Comparison of ENCODE assay signal across 22 cellular contexts in genomic region chr6:15042938-15043337, GRCh38.
DNase-seq lines count a peak whose midpoint lies in the region; ATAC-seq, FAIRE-seq and TF ChIP-seq lines count a peak whose summit lies in the region.
"Had no signal": no experiment of that assay in that cellular context is flagged by ENCODE, and none has a peak within 500 bp of the region (broad histone marks: within the 10 kb centered on the region; RNA-seq: fewer than 3 reads in every experiment).

No MANE protein-coding gene starts in this region.

- DNase-seq in GM23338 (ENCODE audit: low spot score) = no peak
- no peak for DNase-seq in K562 (ENCODE audit: extremely low read depth in 1 of 4, low spot score in 3 of 4)
- DNase-seq in endodermal cell = no peak
- DNase-seq in small intestine = peak; percentile 20
- no peak for DNase-seq in stimulated activated CD4-positive, alpha-beta T cell treated with anti-CD3 and anti-CD28 coated beads, Interleukin-4, amount 100 ng/mL, for 24 hours
- no peak for DNase-seq in RWPE1 (ENCODE audit: low spot score)
- DNase-seq: AML-193; Caco-2; Calu3; CD4-positive, alpha-beta T cell; CD8-positive, alpha-beta T cell; DMS79 treated with DMSO at 0.1 percent for 48 hours; GF-D8 had no signal

- H3K36me3 Mint-ChIP-seq in GM23338 (ENCODE audit: low read depth) (no peaks in the 10 kb centered on the region), endodermal cell (ENCODE audit: low read depth) (no peaks in the 10 kb centered on the region)
- H3K36me3 Mint-ChIP-seq: CD8-positive, alpha-beta T cell had no signal

- H3K9me3 ChIP-seq in K562 (replicated peaks; ENCODE audit: control insufficient read depth, insufficient read depth, low read depth, low read length) (no peaks in the 10 kb centered on the region), endodermal cell (ENCODE audit: control insufficient read depth, low read length) (no peaks in the 10 kb centered on the region), small intestine (ENCODE audit: control insufficient read depth, low read depth) (no peaks in the 10 kb centered on the region)
- H3K9me3 ChIP-seq: A549; BLaER1 treated with 17β-estradiol and CSF1 and Interleukin-3, amounts not matched to agents 10 nM and 100 nM; Caco-2 had no signal

- in situ Hi-C loops in K562 (cut with MboI) = no loop called here

- WGBS in K562 (ENCODE audit: insufficient coverage, low coverage, missing lambda C conversion rate) = 25% methylated on average over 4 of the region's 4 CpGs
- WGBS in endodermal cell (ENCODE audit: insufficient coverage in 1 of 2, insufficient read length in 1 of 2), 2 experiments = 94 to 96% methylated on average over 2 to 4 of the region's 4 CpGs
- WGBS in small intestine, 3 donors = 39 to 68% (median 48%) methylated on average over 4 of the region's 4 CpGs

- BruUV-seq in K562 (replicated peaks; lab: Mats Ljungman, UMichigan) = no TSS peak

- no peaks in the 10 kb centered on the region for H3K27me3 ChIP-seq in GM23338 (ENCODE audit: insufficient read depth)
- H3K27me3 ChIP-seq in K562 (ENCODE audit: control insufficient read depth in 2 of 2, insufficient read depth in 2 of 2, low read length in 2 of 2) = no peaks in the 10 kb centered on the region
- H3K27me3 ChIP-seq in endodermal cell (ENCODE audit: control insufficient read depth, insufficient read depth, low read length, poor library complexity, severe bottlenecking) = no peaks in the 10 kb centered on the region
- no peaks in the 10 kb centered on the region for H3K27me3 ChIP-seq in small intestine (ENCODE audit: control insufficient read depth in 2 of 2, insufficient read depth in 2 of 2, low read length in 2 of 2)
- H3K27me3 ChIP-seq: BLaER1 treated with 17β-estradiol and CSF1 and Interleukin-3, amounts not matched to agents 10 nM and 100 nM had no signal

- H3K4me3 Mint-ChIP-seq in GM23338 (no peak overlapping the region), endodermal cell (no peak overlapping the region)
- H3K4me3 Mint-ChIP-seq: B cell; CD4-positive, alpha-beta T cell; CD8-positive, alpha-beta T cell had no signal

- H3K27ac Mint-ChIP-seq in GM23338 = no peak overlapping the region
- H3K27ac Mint-ChIP-seq in endodermal cell = peak overlapping the region; percentile 82
- H3K27ac Mint-ChIP-seq: B cell; CD4-positive, alpha-beta T cell; CD8-positive, alpha-beta T cell had no signal

- intact Hi-C loops in K562 (cut with micrococcal nuclease) = no loop called here

- no peak for TF ChIP-seq EP300 in K562 (IDR thresholded peaks at IDR 0.05; ENCODE audit: low read length)

- H3K9me2 ChIP-seq in GM23338 (ENCODE audit: insufficient read depth) = 0 out of 2 replicates have a peak, but pooled peaks cover 3% of the 10 kb centered on the region

- H3K9ac ChIP-seq in K562 (ENCODE audit: insufficient read depth in 1 of 2, low read depth in 2 of 2, low read length in 2 of 2) (no peak overlapping the region), endodermal cell (ENCODE audit: extremely low read depth, low read length, poor library complexity, severe bottlenecking) (no peak overlapping the region)
- H3K9ac ChIP-seq: BLaER1 treated with 17β-estradiol and CSF1 and Interleukin-3, amounts not matched to agents 10 nM and 100 nM had no signal

- H3K79me2 ChIP-seq in GM23338 (replicated peaks; ENCODE audit: insufficient read depth) (0 out of 2 replicates have a peak, but pooled peaks cover 4% of the 10 kb centered on the region), K562 (ENCODE audit: control insufficient read depth, insufficient read depth, low read length) (no peaks in the 10 kb centered on the region)

- no peaks in the 10 kb centered on the region for H3K36me3 ChIP-seq in GM23338 (ENCODE audit: insufficient read depth)
- H3K36me3 ChIP-seq in K562 (ENCODE audit: control insufficient read depth, insufficient read depth, low read length) = no peaks in the 10 kb centered on the region
- no peaks in the 10 kb centered on the region for H3K36me3 ChIP-seq in endodermal cell (ENCODE audit: control insufficient read depth, insufficient read depth, low read length)
- no peaks in the 10 kb centered on the region for H3K36me3 ChIP-seq in small intestine (ENCODE audit: control insufficient read depth in 2 of 2, insufficient read depth in 2 of 2, low read length in 2 of 2)
- H3K36me3 ChIP-seq: BLaER1 treated with 17β-estradiol and CSF1 and Interleukin-3, amounts not matched to agents 10 nM and 100 nM had no signal

- POLR2A ChIA-PET in K562 (lab: Yijun Ruan, JAX) = no interaction called here
- POLR2A ChIA-PET in RWPE1 (lab: Yijun Ruan, JAX; ENCODE audit: low non-redundant PET) = no interaction called here

- ATAC-seq in GM23338 (no peak), K562 (peak; percentile 66), GM18858 (IDR thresholded peaks at IDR 0.05; ENCODE audit: unreplicated experiment) (no peak)
- ATAC-seq: A549; CD8-positive, alpha-beta T cell had no signal

- CTCF ChIA-PET in K562 (lab: Yijun Ruan, JAX; ENCODE audit: low intra/inter-chr PET ratio) (no interaction called here), RWPE1 (lab: Yijun Ruan, JAX) (interaction anchor here (0.6 kb wide), 1 partner anchor 1248 kb away, joined by 5 read pairs; no protein-coding TSS in a partner anchor)

- no peaks in the 10 kb centered on the region for H3F3A ChIP-seq in GM23338 (replicated peaks; ENCODE audit: low read depth)

- FAIRE-seq in K562 (lab: Jason Lieb, UNC) (peak; percentile 35), small intestine (lab: Jason Lieb, UNC) (no peak)
- FAIRE-seq: A549, D721Med, G401.6, GM12891 had no signal

- no peak overlapping the region for H3K4me2 ChIP-seq in GM23338
- H3K4me2 ChIP-seq in K562 (ENCODE audit: insufficient read depth, low read length) = no peak overlapping the region
- H3K4me2 ChIP-seq: A549; BLaER1 treated with 17β-estradiol and CSF1 and Interleukin-3, amounts not matched to agents 10 nM and 100 nM had no signal

- peaks cover 16% of the 10 kb centered on the region for H3K27me3 Mint-ChIP-seq in GM23338 (ENCODE audit: insufficient read depth, low read depth, poor library complexity)
- H3K27me3 Mint-ChIP-seq in endodermal cell (ENCODE audit: insufficient read depth) = no peaks in the 10 kb centered on the region
- H3K27me3 Mint-ChIP-seq: B cell; CD4-positive, alpha-beta T cell had no signal

- H3K4me3 ChIP-seq in GM23338 (no peak overlapping the region), K562 (no peak overlapping the region), endodermal cell (ENCODE audit: low read length) (no peak overlapping the region), small intestine (ENCODE audit: low read depth in 1 of 2, low read length in 2 of 2) (no peak overlapping the region)
- H3K4me3 ChIP-seq: A549; BLaER1 treated with 17β-estradiol and CSF1 and Interleukin-3, amounts not matched to agents 10 nM and 100 nM had no signal

- no peaks in the 10 kb centered on the region for H3K9me3 Mint-ChIP-seq in GM23338
- H3K9me3 Mint-ChIP-seq in endodermal cell = no peaks in the 10 kb centered on the region
- H3K9me3 Mint-ChIP-seq: CD4-positive, alpha-beta T cell; CD8-positive, alpha-beta T cell had no signal

- H3K4me1 Mint-ChIP-seq in GM23338 (peaks cover 29% of the 10 kb centered on the region), endodermal cell (peaks cover 41% of the 10 kb centered on the region)

- TF ChIP-seq CTCF in GM23338 (conservative IDR thresholded peaks at IDR 0.05; ENCODE audit: low read depth in 2 of 2) (no peak), K562 (IDR thresholded peaks at IDR 0.05 in 2 of 3, conservative IDR thresholded peaks at IDR 0.05 in 1 of 3; ENCODE audit: insufficient read depth in 2 of 3, low read depth in 1 of 3, low read length in 3 of 3) (no peak), endodermal cell (conservative IDR thresholded peaks at IDR 0.05) (no peak), RWPE1 (conservative IDR thresholded peaks at IDR 0.05; ENCODE audit: low read depth) (no peak)

- H2AFZ ChIP-seq in GM23338 (peak overlapping the region; percentile 16; the same call in 1 of the 2 replicates), K562 (ENCODE audit: low read depth, low read length) (no peak overlapping the region)

- H3K4me1 ChIP-seq in GM23338 (ENCODE audit: insufficient read depth) (peaks cover 14% of the 10 kb centered on the region), K562 (replicated peaks in 1 of 2; ENCODE audit: control insufficient read depth in 2 of 2, insufficient read depth in 2 of 2, low read length in 2 of 2) (peaks cover 3 to 11% of the 10 kb centered on the region in 2 experiments; a peak in 4 of 5 replicates), endodermal cell (ENCODE audit: control insufficient read depth, insufficient read depth, low read length) (no peaks in the 10 kb centered on the region), small intestine (ENCODE audit: control insufficient read depth in 2 of 2, insufficient read depth in 1 of 2, low read depth in 1 of 2, low read length in 1 of 2) (peaks cover 3 to 9% of the 10 kb centered on the region in 2 donors)
- H3K4me1 ChIP-seq: A549 had no signal

- no peak overlapping the region for H3K27ac ChIP-seq in GM23338 (ENCODE audit: low read depth)
- H3K27ac ChIP-seq in K562 (ENCODE audit: extremely low read depth, low read depth, low read length) = no peak overlapping the region
- H3K27ac ChIP-seq in endodermal cell (ENCODE audit: low read depth, low read length) = no peak overlapping the region
- no peak overlapping the region for H3K27ac ChIP-seq in small intestine (ENCODE audit: low read depth in 1 of 2, low read length in 1 of 2)
- no peak overlapping the region for H3K27ac ChIP-seq in RWPE1
- H3K27ac ChIP-seq: 22Rv1; A549; BLaER1 treated with 17β-estradiol and CSF1 and Interleukin-3, amounts not matched to agents 10 nM and 100 nM; C4-2B had no signal

- H4K20me1 ChIP-seq in GM23338 (replicated peaks; ENCODE audit: insufficient read depth) = no peaks in the 10 kb centered on the region
- no peaks in the 10 kb centered on the region for H4K20me1 ChIP-seq in K562 (replicated peaks; ENCODE audit: control insufficient read depth, insufficient read depth, low read length)
- H4K20me1 ChIP-seq: BLaER1 treated with 17β-estradiol and CSF1 and Interleukin-3, amounts not matched to agents 10 nM and 100 nM had no signal

- no peak for TF ChIP-seq RAD21 in K562 (CRISPR knock-in tag; conservative IDR thresholded peaks at IDR 0.05 in 1 of 2, IDR thresholded peaks at IDR 0.05 in 1 of 2)

- no peaks in the 10 kb centered on the region for H3K9me1 ChIP-seq in K562 (ENCODE audit: control insufficient read depth, insufficient read depth, low read length)

- TF ChIP-seq POLR2A in K562 (conservative IDR thresholded peaks at IDR 0.05) = no peak

TF ChIP-seq in GM23338, 12 proteins besides CTCF, POLR2A, EP300 and RAD21 (continues in another document):
- no peak for TF ChIP-seq CREB1 (CRISPR knock-in tag; IDR thresholded peaks at IDR 0.05; ENCODE audit: low read depth)

TF ChIP-seq in K562, 482 proteins besides CTCF, POLR2A, EP300 and RAD21 (continues in another document):
- TF ChIP-seq ZNF12 (CRISPR knock-in tag; IDR thresholded peaks at IDR 0.05) = peak; percentile 76; the same call in 1 of the 2 replicates
- no peak for TF ChIP-seq SMAD2 (IDR thresholded peaks at IDR 0.05; ENCODE audit: low read depth, low read length)
- peak in 1 of 2 experiments; percentile 55; a peak in 2 of 4 replicates for TF ChIP-seq RCOR1 (IDR thresholded peaks at IDR 0.05; ENCODE audit: borderline replicate concordance in 1 of 2, low read depth in 2 of 2, low read length in 2 of 2)
- peak; percentile 15 for TF ChIP-seq TBP (optimal IDR thresholded peaks at IDR 0.05; ENCODE audit: low read depth, low read length)
- TF ChIP-seq CBFA2T3 (IDR thresholded peaks at IDR 0.05) = peak; percentile 69
- TF ChIP-seq RFX1 (IDR thresholded peaks at IDR 0.05) = no peak
